8 cellular contexts compared by ENCODE assay signal in genomic region chr2:56191617-56192016, GRCh38. TPM values are rescaled to one million over a fixed set of nuclear protein-coding genes. Genes with fewer than 3 reads are reported as not detected.
DNase-seq lines count a peak whose midpoint lies in the region; ATAC-seq and TF ChIP-seq lines count a peak whose summit lies in the region.

No MANE protein-coding gene starts in this region.

- CTCF ChIA-PET in IMR-90 (lab: Yijun Ruan, JAX): interaction anchor here (1.2 kb wide), 1 partner anchor 8 kb away, joined by 6 read pairs; no protein-coding TSS in a partner anchor
- CTCF ChIA-PET in activated naive CD4-positive, alpha-beta T cell treated with anti-CD3 and anti-CD28 coated beads for 36 hours (lab: Charles Lee): no interaction called here

- no peak overlapping the region for H2BK120ac ChIP-seq in IMR-90 (ENCODE audit: low read depth, low read length)

- no peak overlapping the region for H4K91ac ChIP-seq in IMR-90 (ENCODE audit: insufficient read depth, low read depth, low read length)

- H2AFZ ChIP-seq in IMR-90 (replicated peaks; ENCODE audit: low read length, poor library complexity): no peak overlapping the region

- POLR2A ChIA-PET in IMR-90 (lab: Charles Lee; ENCODE audit: unreplicated experiment): no interaction called here

- TF ChIP-seq RAD21 in IMR-90 (IDR thresholded peaks at IDR 0.05; ENCODE audit: low read length): peak; percentile 58

- H3K56ac ChIP-seq in IMR-90 (ENCODE audit: extremely low read depth, insufficient read depth, low read length): no peak overlapping the region

- dilution Hi-C loops in IMR-90 (cut with HindIII; ENCODE audit: low sequenced_read_pairs, unreplicated experiment): no loop called here

- BruUV-seq in IMR-90 (replicated peaks; lab: Mats Ljungman, UMichigan): no TSS peak

- no peaks in the 10 kb centered on the region for H3K4me1 Mint-ChIP-seq in activated naive CD4-positive, alpha-beta T cell treated with anti-CD3 and anti-CD28 coated beads for 36 hours (ENCODE audit: low read depth)
- H3K4me1 Mint-ChIP-seq in activated naive CD8-positive, alpha-beta T cell treated with anti-CD3 and anti-CD28 coated beads for 36 hours: no peaks in the 10 kb centered on the region
- H3K4me1 Mint-ChIP-seq in activated T-cell treated with anti-CD3 and anti-CD28 coated beads, Interleukin-2, amount 50 U/mL, for 24 hours (ENCODE audit: low read depth): no peaks in the 10 kb centered on the region

- no peaks in the 10 kb centered on the region for H3K9me3 ChIP-seq in IMR-90 (ENCODE audit: control insufficient read depth, insufficient read depth, low read length)

- TF ChIP-seq POLR2A in IMR-90 (IDR thresholded peaks at IDR 0.05; ENCODE audit: low read depth, low read length): no peak

- H2AK5ac ChIP-seq in IMR-90 (ENCODE audit: low read depth, low read length): no peak overlapping the region

- no peak overlapping the region for H3K18ac ChIP-seq in IMR-90 (ENCODE audit: low read depth, low read length)

- no peak overlapping the region for H3K4me3 Mint-ChIP-seq in activated naive CD4-positive, alpha-beta T cell treated with anti-CD3 and anti-CD28 coated beads for 36 hours
- H3K4me3 Mint-ChIP-seq in activated naive CD8-positive, alpha-beta T cell treated with anti-CD3 and anti-CD28 coated beads for 36 hours: no peak overlapping the region
- H3K4me3 Mint-ChIP-seq in activated T-cell treated with anti-CD3 and anti-CD28 coated beads, Interleukin-2, amount 50 U/mL, for 24 hours: no peak overlapping the region

- no peak overlapping the region for H3K4me2 ChIP-seq in IMR-90 (ENCODE audit: low read depth, low read length)

- no peak overlapping the region for H3K4me3 ChIP-seq in IMR-90 (ENCODE audit: insufficient read depth, low read depth, low read length)

- H2AK9ac ChIP-seq in IMR-90 (replicated peaks; ENCODE audit: low read depth, low read length, poor library complexity): no peak overlapping the region

- no peak overlapping the region for H4K8ac ChIP-seq in IMR-90 (ENCODE audit: low read depth in 2 of 2, low read length in 2 of 2)

- no peaks in the 10 kb centered on the region for H3K36me3 Mint-ChIP-seq in activated naive CD4-positive, alpha-beta T cell treated with anti-CD3 and anti-CD28 coated beads for 36 hours (ENCODE audit: low read depth)
- no peaks in the 10 kb centered on the region for H3K36me3 Mint-ChIP-seq in activated naive CD8-positive, alpha-beta T cell treated with anti-CD3 and anti-CD28 coated beads for 36 hours
- H3K36me3 Mint-ChIP-seq in activated T-cell treated with anti-CD3 and anti-CD28 coated beads, Interleukin-2, amount 50 U/mL, for 24 hours (ENCODE audit: low read depth): no peaks in the 10 kb centered on the region

- peak; percentile 46 for TF ChIP-seq CTCF in IMR-90 (conservative IDR thresholded peaks at IDR 0.05; ENCODE audit: low read depth, low read length)

- H4K5ac ChIP-seq in IMR-90 (ENCODE audit: low read depth, low read length): no peak overlapping the region

- no peak overlapping the region for H2BK15ac ChIP-seq in IMR-90 (ENCODE audit: low read depth, low read length)

- H4K20me1 ChIP-seq in IMR-90 (ENCODE audit: insufficient read depth, low read length): no peaks in the 10 kb centered on the region

- H3K9me1 ChIP-seq in IMR-90 (ENCODE audit: insufficient read depth, low read length): no peaks in the 10 kb centered on the region

- peaks cover 39% of the 10 kb centered on the region for H3K27me3 Mint-ChIP-seq in activated naive CD4-positive, alpha-beta T cell treated with anti-CD3 and anti-CD28 coated beads for 36 hours (ENCODE audit: low read depth)
- peaks cover 35% of the 10 kb centered on the region for H3K27me3 Mint-ChIP-seq in activated naive CD8-positive, alpha-beta T cell treated with anti-CD3 and anti-CD28 coated beads for 36 hours
- peaks cover 42% of the 10 kb centered on the region for H3K27me3 Mint-ChIP-seq in activated T-cell treated with anti-CD3 and anti-CD28 coated beads, Interleukin-2, amount 50 U/mL, for 24 hours

- H3K14ac ChIP-seq in IMR-90 (replicated peaks; ENCODE audit: low read depth, low read length): no peak overlapping the region

- H3K27ac ChIP-seq in IMR-90 (ENCODE audit: insufficient read depth, low read length): no peak overlapping the region

- no peak overlapping the region for H2BK20ac ChIP-seq in IMR-90 (ENCODE audit: low read depth, low read length)

- H3K27ac Mint-ChIP-seq in activated naive CD4-positive, alpha-beta T cell treated with anti-CD3 and anti-CD28 coated beads for 36 hours: no peak overlapping the region
- H3K27ac Mint-ChIP-seq in activated naive CD8-positive, alpha-beta T cell treated with anti-CD3 and anti-CD28 coated beads for 36 hours: no peak overlapping the region
- H3K27ac Mint-ChIP-seq in activated T-cell treated with anti-CD3 and anti-CD28 coated beads, Interleukin-2, amount 50 U/mL, for 24 hours: no peak overlapping the region

- DNase-seq in DMS114 treated with DMSO at 0.1 percent for 48 hours (lab: John Stamatoyannopoulos, UW; ENCODE audit: unreplicated experiment) (peak; percentile 9), IMR-90 (peak; percentile 4), SW480 (ENCODE audit: low spot score) (peak; percentile 60), iris pigment epithelial cell (ENCODE audit: low read depth) (peak; percentile 70)
- DNase-seq in activated naive CD4-positive, alpha-beta T cell treated with anti-CD3 and anti-CD28 coated beads for 36 hours: no peak
- DNase-seq in activated naive CD8-positive, alpha-beta T cell treated with anti-CD3 and anti-CD28 coated beads for 36 hours: no peak
- DNase-seq in activated T-cell treated with anti-CD3 and anti-CD28 coated beads, Interleukin-2, amount 50 U/mL, for 48 hours: no peak
- no peak for DNase-seq in activated T-cell treated with anti-CD3 and anti-CD28 coated beads, Interleukin-2, amount 50 U/mL, for 24 hours

- H3K9ac ChIP-seq in IMR-90 (ENCODE audit: low read depth, low read length): no peak overlapping the region

- H3K9me3 Mint-ChIP-seq in activated naive CD4-positive, alpha-beta T cell treated with anti-CD3 and anti-CD28 coated beads for 36 hours: no peaks in the 10 kb centered on the region
- H3K9me3 Mint-ChIP-seq in activated naive CD8-positive, alpha-beta T cell treated with anti-CD3 and anti-CD28 coated beads for 36 hours: no peaks in the 10 kb centered on the region
- no peaks in the 10 kb centered on the region for H3K9me3 Mint-ChIP-seq in activated T-cell treated with anti-CD3 and anti-CD28 coated beads, Interleukin-2, amount 50 U/mL, for 24 hours

- H3K36me3 ChIP-seq in IMR-90 (ENCODE audit: control insufficient read depth, insufficient read depth, low read length): no peaks in the 10 kb centered on the region

- H2BK5ac ChIP-seq in IMR-90 (ENCODE audit: low read depth, low read length, poor library complexity, severe bottlenecking): no peak overlapping the region

- no peak overlapping the region for H3K23ac ChIP-seq in IMR-90 (ENCODE audit: low read depth, low read length)

- H3K4me1 ChIP-seq in IMR-90 (ENCODE audit: control insufficient read depth, insufficient read depth, low read length): no peaks in the 10 kb centered on the region

- intact Hi-C loops in IMR-90 (cut with micrococcal nuclease): no loop called here
- intact Hi-C loops in activated naive CD4-positive, alpha-beta T cell treated with anti-CD3 and anti-CD28 coated beads for 36 hours (cut with micrococcal nuclease): no loop called here

- H3K79me1 ChIP-seq in IMR-90 (ENCODE audit: low read depth in 1 of 2, low read length in 2 of 2): no peaks in the 10 kb centered on the region

- in situ Hi-C loops in IMR-90 (cut with MboI; ENCODE audit: low sequenced_read_pairs): loop anchor here (25.0 kb wide), 1 partner anchor 546 kb away; no protein-coding TSS in a partner anchor

- no peak for ATAC-seq in IMR-90 (ENCODE audit: low read depth)

- H3K27me3 ChIP-seq in IMR-90 (ENCODE audit: control insufficient read depth, insufficient read depth, low read length): peaks cover 4% of the 10 kb centered on the region

- H3K4ac ChIP-seq in IMR-90 (ENCODE audit: low read depth, low read length): no peak overlapping the region

TF ChIP-seq in IMR-90, 13 proteins besides CTCF, POLR2A, EP300 and RAD21:
- TF ChIP-seq SMC3 (IDR thresholded peaks at IDR 0.05; ENCODE audit: low read depth, low read length) (peak; percentile 24; the same call in 1 of the 2 replicates), USF2 (IDR thresholded peaks at IDR 0.05; ENCODE audit: low read depth, low read length) (no peak)
TF ChIP-seq in IMR-90: peak in this region for 1.

RNA-seq across cellular contexts. Expression of gene CCDC85A, which starts 7.8 kb away (rescaled TPM):
- total RNA-seq in IMR-90 (2012; rRNA removed): 2.2 and 2.8 TPM in 2 replicates
- 1.1 and 1.5 TPM in 2 replicates for polyA plus RNA-seq in IMR-90 (2012; rRNA removed)
- polyA plus RNA-seq in IMR-90 (2012; cell fraction: cytosol; rRNA removed): 0.55 and 0.76 TPM in 2 replicates
- polyA plus RNA-seq in IMR-90 (2012; cell fraction: nucleus; rRNA removed; ENCODE audit: low replicate concordance): 0.38 and 1.0 TPM in 2 replicates
- not detected for total RNA-seq in activated naive CD4-positive, alpha-beta T cell treated with anti-CD3 and anti-CD28 coated beads for 36 hours
- total RNA-seq in activated naive CD8-positive, alpha-beta T cell treated with anti-CD3 and anti-CD28 coated beads for 36 hours: not detected

Comparison
In these comparisons a context has a peak if more than half of its experiments do, and no peak if none do; other contexts are left out.
1. DNase-seq: peak in DMS114 treated with DMSO at 0.1 percent for 48 hours (single experiment), IMR-90 (single experiment), SW480 (single experiment) and iris pigment epithelial cell (single experiment); none in activated naive CD4-positive, alpha-beta T cell treated with anti-CD3 and anti-CD28 coated beads for 36 hours (single experiment), activated naive CD8-positive, alpha-beta T cell treated with anti-CD3 and anti-CD28 coated beads for 36 hours (single experiment), activated T-cell treated with anti-CD3 and anti-CD28 coated beads, Interleukin-2, amount 50 U/mL, for 48 hours (0 of 2) and activated T-cell treated with anti-CD3 and anti-CD28 coated beads, Interleukin-2, amount 50 U/mL, for 24 hours (single experiment).